10 cellular contexts compared by ENCODE assay signal in the genomic region with DNA sequence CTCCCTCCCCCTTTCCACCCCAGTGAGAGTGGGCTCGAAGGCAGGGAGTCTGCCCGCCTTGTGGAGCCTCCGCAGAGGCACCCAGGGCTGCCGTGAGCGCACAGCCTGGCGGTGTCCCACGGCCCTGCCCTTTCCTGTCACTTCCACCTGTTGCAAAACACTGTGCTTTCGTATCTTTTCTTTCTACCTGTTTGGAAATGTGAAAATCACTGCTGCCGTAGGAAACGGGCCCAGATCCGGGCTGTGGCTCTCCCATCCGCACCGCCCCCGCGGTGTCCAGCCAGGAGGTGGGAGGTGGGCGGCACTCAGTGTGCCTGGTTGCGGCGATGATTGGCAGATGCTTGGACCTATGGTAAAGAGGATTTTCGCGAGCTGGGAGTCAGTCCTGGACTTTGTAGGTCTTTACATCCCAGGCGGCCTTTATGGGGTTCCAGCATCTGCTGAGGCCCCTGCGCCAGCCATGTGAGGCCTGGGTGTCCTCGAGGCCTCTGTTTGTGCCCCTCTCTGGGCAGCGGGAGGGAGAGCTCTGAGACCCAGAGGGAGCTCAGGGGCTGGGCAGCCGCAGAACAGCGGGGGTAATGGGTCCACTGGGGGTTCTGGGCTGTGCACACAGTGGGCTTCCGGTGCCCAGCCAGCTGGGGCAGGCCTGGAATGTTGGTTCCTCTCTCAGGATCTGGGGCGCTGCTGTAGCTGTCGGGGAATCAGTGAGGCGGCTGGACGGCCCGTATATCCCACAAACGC. TPM values are rescaled to one million over a fixed set of nuclear protein-coding genes. Genes with fewer than 3 reads are reported as not detected.
DNase-seq lines count a peak whose midpoint lies in the region; ATAC-seq and TF ChIP-seq lines count a peak whose summit lies in the region.
"Had no signal": no experiment of that assay in that cellular context is flagged by ENCODE, and none has a peak within 500 bp of the region (broad histone marks: within the 10 kb centered on the region; RNA-seq: fewer than 3 reads in every experiment).

No MANE protein-coding gene starts in this region.

- H3K27ac Mint-ChIP-seq in activated CD8-positive, alpha-beta T cell treated with anti-CD3 and anti-CD28 coated beads, Interleukin-2, amount 10 ng/mL, durations not matched to agents 7 days and 5 days = peak overlapping the region; percentile 52
- no peak overlapping the region for H3K27ac Mint-ChIP-seq in activated CD8-positive, alpha-beta T cell treated with anti-CD3 and anti-CD28 coated beads for 36 hours
- peak overlapping the region; percentile 94 for H3K27ac Mint-ChIP-seq in MCF 10A (ENCODE audit: low read depth, unreplicated experiment)

- peaks cover 93% of the 10 kb centered on the region for H3K4me1 ChIP-seq in suprapubic skin

- H3K36me3 ChIP-seq in suprapubic skin = no peaks in the 10 kb centered on the region

- no peaks in the 10 kb centered on the region for H3K9me3 Mint-ChIP-seq in activated CD8-positive, alpha-beta T cell treated with anti-CD3 and anti-CD28 coated beads, Interleukin-2, amount 10 ng/mL, durations not matched to agents 7 days and 5 days (ENCODE audit: insufficient read depth)
- H3K9me3 Mint-ChIP-seq in activated CD8-positive, alpha-beta T cell treated with anti-CD3 and anti-CD28 coated beads for 36 hours = no peaks in the 10 kb centered on the region
- no peaks in the 10 kb centered on the region for H3K9me3 Mint-ChIP-seq in MCF 10A (ENCODE audit: unreplicated experiment)
- H3K9me3 Mint-ChIP-seq: natural killer cell had no signal

- H3K27me3 ChIP-seq in layer of hippocampus (ENCODE audit: control insufficient read depth, insufficient read depth, low read length) (no peaks in the 10 kb centered on the region), suprapubic skin (no peaks in the 10 kb centered on the region)
- H3K27me3 ChIP-seq: brain microvascular endothelial cell had no signal

- intact Hi-C loops in activated CD8-positive, alpha-beta T cell treated with anti-CD3 and anti-CD28 coated beads for 36 hours (cut with micrococcal nuclease) = no loop called here
- intact Hi-C loops in MCF 10A (cut with micrococcal nuclease) = no loop called here

- H3K27me3 Mint-ChIP-seq in activated CD8-positive, alpha-beta T cell treated with anti-CD3 and anti-CD28 coated beads, Interleukin-2, amount 10 ng/mL, durations not matched to agents 7 days and 5 days (ENCODE audit: low read depth) = no peaks in the 10 kb centered on the region
- no peaks in the 10 kb centered on the region for H3K27me3 Mint-ChIP-seq in activated CD8-positive, alpha-beta T cell treated with anti-CD3 and anti-CD28 coated beads for 36 hours
- H3K27me3 Mint-ChIP-seq in MCF 10A (ENCODE audit: insufficient read depth, unreplicated experiment) = no peaks in the 10 kb centered on the region

- H3K4me3 Mint-ChIP-seq in activated CD8-positive, alpha-beta T cell treated with anti-CD3 and anti-CD28 coated beads, Interleukin-2, amount 10 ng/mL, durations not matched to agents 7 days and 5 days = no peak overlapping the region
- H3K4me3 Mint-ChIP-seq in activated CD8-positive, alpha-beta T cell treated with anti-CD3 and anti-CD28 coated beads for 36 hours = no peak overlapping the region
- peak overlapping the region; percentile 50 for H3K4me3 Mint-ChIP-seq in MCF 10A (ENCODE audit: unreplicated experiment)
- H3K4me3 Mint-ChIP-seq: natural killer cell had no signal

- TF ChIP-seq POLR2A in suprapubic skin (IDR thresholded peaks at IDR 0.05) = no peak

- BruUV-seq in MCF 10A (replicated peaks; lab: Mats Ljungman, UMichigan) = no TSS peak

- CTCF ChIA-PET in activated CD8-positive, alpha-beta T cell treated with anti-CD3 and anti-CD28 coated beads, Interleukin-2, amount 10 ng/mL, durations not matched to agents 7 days and 5 days (lab: Charles Lee) = interaction anchor here (0.9 to 2.3 kb wide), 2 partner anchors 32 to 145 kb away, joined by 3 to 7 read pairs; no protein-coding TSS in a partner anchor
- CTCF ChIA-PET in activated CD8-positive, alpha-beta T cell treated with anti-CD3 and anti-CD28 coated beads for 36 hours (lab: Charles Lee) = interaction anchor here (1.2 to 1.7 kb wide), 3 partner anchors 17 to 33 kb away, joined by 3 to 5 read pairs (median 4); no protein-coding TSS in a partner anchor
- CTCF ChIA-PET in MCF 10A (lab: Yijun Ruan, JAX) = interaction anchor here (0.6 to 1.4 kb wide), 2 partner anchors 9 to 17 kb away, joined by 3 read pairs; no protein-coding TSS in a partner anchor

- H3K36me3 Mint-ChIP-seq in activated CD8-positive, alpha-beta T cell treated with anti-CD3 and anti-CD28 coated beads, Interleukin-2, amount 10 ng/mL, durations not matched to agents 7 days and 5 days (ENCODE audit: low read depth) = peaks cover 38% of the 10 kb centered on the region
- peaks cover 19% of the 10 kb centered on the region for H3K36me3 Mint-ChIP-seq in activated CD8-positive, alpha-beta T cell treated with anti-CD3 and anti-CD28 coated beads for 36 hours (ENCODE audit: low read depth)
- peaks cover 63% of the 10 kb centered on the region for H3K36me3 Mint-ChIP-seq in MCF 10A (ENCODE audit: insufficient read depth, unreplicated experiment)
- H3K36me3 Mint-ChIP-seq: natural killer cell had no signal

- no peaks in the 10 kb centered on the region for H3K9me3 ChIP-seq in suprapubic skin

- no peak for ATAC-seq in activated CD8-positive, alpha-beta T cell treated with anti-CD3 and anti-CD28 coated beads, Interleukin-2, amount 10 ng/mL, durations not matched to agents 7 days and 5 days
- no peak for ATAC-seq in activated CD8-positive, alpha-beta T cell treated with anti-CD3 and anti-CD28 coated beads for 36 hours
- ATAC-seq in GM21737 (IDR thresholded peaks at IDR 0.05; ENCODE audit: unreplicated experiment) = no peak
- ATAC-seq: natural killer cell had no signal

- peaks cover 41% of the 10 kb centered on the region for H3K4me1 Mint-ChIP-seq in activated CD8-positive, alpha-beta T cell treated with anti-CD3 and anti-CD28 coated beads, Interleukin-2, amount 10 ng/mL, durations not matched to agents 7 days and 5 days (ENCODE audit: low read depth)
- H3K4me1 Mint-ChIP-seq in activated CD8-positive, alpha-beta T cell treated with anti-CD3 and anti-CD28 coated beads for 36 hours (ENCODE audit: low read depth) = peaks cover 27% of the 10 kb centered on the region
- H3K4me1 Mint-ChIP-seq in MCF 10A (ENCODE audit: insufficient read depth, unreplicated experiment) = peaks cover 41% of the 10 kb centered on the region

- no peak for TF ChIP-seq CTCF in activated CD8-positive, alpha-beta T cell treated with anti-CD3 and anti-CD28 coated beads for 36 hours (IDR thresholded peaks at IDR 0.05)
- TF ChIP-seq CTCF in MCF 10A (IDR thresholded peaks at IDR 0.05; ENCODE audit: unreplicated experiment) = no peak
- no peak for TF ChIP-seq CTCF in suprapubic skin (IDR thresholded peaks at IDR 0.05)

- TF ChIP-seq EP300 in suprapubic skin (IDR thresholded peaks at IDR 0.05) = no peak

- no peak overlapping the region for H3K4me3 ChIP-seq in suprapubic skin

- peak overlapping the region; percentile 38 for H3K27ac ChIP-seq in layer of hippocampus (ENCODE audit: low read depth, low read length)
- H3K27ac ChIP-seq in suprapubic skin = peak overlapping the region; percentile 50
- H3K27ac ChIP-seq: brain microvascular endothelial cell had no signal

- POLR2A ChIA-PET in activated CD8-positive, alpha-beta T cell treated with anti-CD3 and anti-CD28 coated beads, Interleukin-2, amount 10 ng/mL, durations not matched to agents 7 days and 5 days (lab: Charles Lee) = interaction anchor here (0.7 kb wide), 2 partner anchors 126 to 919 kb away, joined by 3 read pairs; no protein-coding TSS in a partner anchor
- POLR2A ChIA-PET in activated CD8-positive, alpha-beta T cell treated with anti-CD3 and anti-CD28 coated beads for 36 hours (lab: Charles Lee) = no interaction called here
- POLR2A ChIA-PET in MCF 10A (lab: Yijun Ruan, JAX) = interaction anchor here (0.5 to 1.6 kb wide), 6 partner anchors 32 to 532 kb away, joined by 3 to 5 read pairs (median 4); a partner anchor contains a TSS

- 74% methylated on average over 32 of the region's 33 CpGs for WGBS in suprapubic skin

- no peak for DNase-seq in activated CD8-positive, alpha-beta T cell treated with anti-CD3 and anti-CD28 coated beads, Interleukin-2, amount 10 ng/mL, durations not matched to agents 7 days and 5 days
- no peak for DNase-seq in activated CD8-positive, alpha-beta T cell treated with anti-CD3 and anti-CD28 coated beads for 36 hours
- DNase-seq in MCF 10A (ENCODE audit: unreplicated experiment) = peak; percentile 48
- DNase-seq in suprapubic skin (ENCODE audit: low spot score in 2 of 2) = no peak
- DNase-seq in A172 (ENCODE audit: low spot score) = no peak
- DNase-seq in NCI-H69 (lab: John Stamatoyannopoulos, UW) = no peak
- DNase-seq: brain microvascular endothelial cell, natural killer cell had no signal

RNA-seq across cellular contexts. Expression of a gene that starts 6.1 kb away (rescaled TPM):
- 10 to 100 TPM; 68.8 to 70.8 TPM for total RNA-seq in activated CD8-positive, alpha-beta T cell treated with anti-CD3 and anti-CD28 coated beads, Interleukin-2, amount 10 ng/mL, durations not matched to agents 7 days and 5 days
- total RNA-seq in activated CD8-positive, alpha-beta T cell treated with anti-CD3 and anti-CD28 coated beads for 36 hours = 10 to 100 TPM; 55.1 to 58.0 TPM
- total RNA-seq in MCF 10A (2022) (63.1 and 65.6 TPM in 2 replicates), suprapubic skin (10 to 100 TPM; 62.5 to 76.9 (median 66.4) TPM)
- 87.8 and 98.9 TPM in 2 replicates for total RNA-seq in A172 (2014; rRNA removed; shearing (Covaris generic))

RNA-seq across cellular contexts. Expression of a gene that starts 26.1 kb away (rescaled TPM):
- total RNA-seq in activated CD8-positive, alpha-beta T cell treated with anti-CD3 and anti-CD28 coated beads, Interleukin-2, amount 10 ng/mL, durations not matched to agents 7 days and 5 days = under 1 TPM in 1 of 2 experiments, not detected in 1; 0.10 TPM
- under 1 TPM; 0.49 to 0.86 TPM for total RNA-seq in activated CD8-positive, alpha-beta T cell treated with anti-CD3 and anti-CD28 coated beads for 36 hours
- total RNA-seq in MCF 10A (2022) = 7.0 and 8.2 TPM in 2 replicates
- 1 to 10 TPM; 2.9 to 8.6 (median 5.1) TPM for total RNA-seq in suprapubic skin
- 0.93 and 0.95 TPM in 2 replicates for total RNA-seq in A172 (2014; rRNA removed; shearing (Covaris generic))

RNA-seq across cellular contexts. Expression of a gene that starts 29.9 kb away (rescaled TPM):
- 100 to 1,000 TPM; 209 to 222 TPM for total RNA-seq in activated CD8-positive, alpha-beta T cell treated with anti-CD3 and anti-CD28 coated beads, Interleukin-2, amount 10 ng/mL, durations not matched to agents 7 days and 5 days
- total RNA-seq in activated CD8-positive, alpha-beta T cell treated with anti-CD3 and anti-CD28 coated beads for 36 hours = 100 to 1,000 TPM; 186 to 199 TPM
- 256 and 258 TPM in 2 replicates for total RNA-seq in MCF 10A (2022)
- total RNA-seq in suprapubic skin = 100 to 1,000 TPM; 102 to 205 (median 137) TPM
- 42.2 and 78.9 TPM in 2 replicates for total RNA-seq in A172 (2014; rRNA removed; shearing (Covaris generic))

RNA-seq across cellular contexts. Expression of a gene that starts 36.7 kb away (rescaled TPM):
- 10 to 100 TPM; 88.4 to 94.3 TPM for total RNA-seq in activated CD8-positive, alpha-beta T cell treated with anti-CD3 and anti-CD28 coated beads, Interleukin-2, amount 10 ng/mL, durations not matched to agents 7 days and 5 days
- 10 to 100 TPM; 41.1 to 43.9 TPM for total RNA-seq in activated CD8-positive, alpha-beta T cell treated with anti-CD3 and anti-CD28 coated beads for 36 hours
- total RNA-seq in MCF 10A (2022) = 73.6 and 96.9 TPM in 2 replicates
- 100 to 1,000 TPM in 2 of 4 donors, 10 to 100 TPM in 2; 89.0 to 153 (median 105) TPM for total RNA-seq in suprapubic skin
- total RNA-seq in A172 (2014; rRNA removed; shearing (Covaris generic)) = 7.0 and 19.2 TPM in 2 replicates

RNA-seq across cellular contexts. Expression of a gene that starts 37.6 kb away (rescaled TPM):
- total RNA-seq in activated CD8-positive, alpha-beta T cell treated with anti-CD3 and anti-CD28 coated beads, Interleukin-2, amount 10 ng/mL, durations not matched to agents 7 days and 5 days = 10 to 100 TPM; 58.6 to 70.5 TPM
- total RNA-seq in activated CD8-positive, alpha-beta T cell treated with anti-CD3 and anti-CD28 coated beads for 36 hours = 10 to 100 TPM; 41.7 to 42.0 TPM
- total RNA-seq in MCF 10A (2022) (99.6 and 123 TPM in 2 replicates), suprapubic skin (10 to 100 TPM; 36.7 to 58.9 (median 45.5) TPM)
- 37.0 and 51.1 TPM in 2 replicates for total RNA-seq in A172 (2014; rRNA removed; shearing (Covaris generic))
